Comparison of ENCODE assay signal across 9 cellular contexts in genomic region chr19:45882652-45883585, GRCh38. TPM values are rescaled to one million over a fixed set of nuclear protein-coding genes. Genes with fewer than 3 reads are reported as not detected.
DNase-seq lines count a peak whose midpoint lies in the region; ATAC-seq, FAIRE-seq and TF ChIP-seq lines count a peak whose summit lies in the region.
"Had no signal": no experiment of that assay in that cellular context is flagged by ENCODE, and none has a peak within 500 bp of the region (broad histone marks: within the 10 kb centered on the region; RNA-seq: fewer than 3 reads in every experiment).

No MANE protein-coding gene starts in this region.

- peak in 1 of 2 experiments; percentile 84; a peak in 2 of 4 replicates for TF ChIP-seq EP300 in HepG2 (IDR thresholded peaks at IDR 0.05; ENCODE audit: low read depth in 2 of 2, low read length in 2 of 2)
- peak; percentile 76; the same call in 1 of the 2 replicates for TF ChIP-seq EP300 in HepG2 (CRISPR knock-in tag; IDR thresholded peaks at IDR 0.05; ENCODE audit: borderline replicate concordance)

- BruUV-seq in HepG2 (replicated peaks; lab: Mats Ljungman, UMichigan): TSS peak; percentile 64

- H3K27me3 Mint-ChIP-seq in CD4-positive, alpha-beta T cell: peaks cover 10% of the 10 kb centered on the region
- H3K27me3 Mint-ChIP-seq in activated CD4-positive, alpha-beta T cell treated with anti-CD3 and anti-CD28 coated beads, Interleukin-2, amount 10 ng/mL, durations not matched to agents 7 days and 5 days: peaks cover 5% of the 10 kb centered on the region

- H3K27ac ChIP-seq in CD4-positive, alpha-beta T cell (ENCODE audit: low read depth, low read length): no peak overlapping the region
- H3K27ac ChIP-seq in GM23248 (no peak overlapping the region), HepG2 (ENCODE audit: extremely low read length, insufficient read depth, low read length) (peak overlapping the region; percentile 87)

- peaks cover 21% of the 10 kb centered on the region for H3K79me2 ChIP-seq in GM23248 (ENCODE audit: insufficient read depth)
- H3K79me2 ChIP-seq in HepG2 (ENCODE audit: insufficient read depth, low read length): peaks cover 15% of the 10 kb centered on the region

- POLR2A ChIA-PET in CD4-positive, alpha-beta T cell (lab: Charles Lee): interaction anchor here (0.9 to 1.5 kb wide), 2 partner anchors 112 to 114 kb away, joined by 3 to 4 read pairs; partner anchors contain the start of genes CCDC61 and SIX5
- POLR2A ChIA-PET in activated CD4-positive, alpha-beta T cell treated with anti-CD3 and anti-CD28 coated beads, Interleukin-2, amount 10 ng/mL, durations not matched to agents 7 days and 5 days (lab: Charles Lee): no interaction called here
- POLR2A ChIA-PET in HepG2 (lab: Yijun Ruan, JAX): interaction anchor here (0.8 to 10.3 kb wide), 15 partner anchors 12 to 241 kb away, joined by 3 to 388 read pairs (median 5); partner anchors contain the start of genes CCDC61, FOXA3, MYPOP and SIX5

- peak overlapping the region; percentile 65 for H3K4me2 ChIP-seq in GM23248 (ENCODE audit: unreplicated experiment)
- peak overlapping the region; percentile 94 for H3K4me2 ChIP-seq in HepG2 (ENCODE audit: low read depth, low read length)

- TF ChIP-seq POLR2A in HepG2 (IDR thresholded peaks at IDR 0.05; ENCODE audit: insufficient read depth in 1 of 2, low read depth in 2 of 2, low read length in 2 of 2): peak; percentile 70 to 91

- H3K36me3 ChIP-seq in GM23248 (ENCODE audit: low read depth) (no peaks in the 10 kb centered on the region), HepG2 (replicated peaks in 1 of 2; ENCODE audit: control insufficient read depth in 1 of 2, insufficient read depth in 2 of 2, low read length in 2 of 2) (no peaks in the 10 kb centered on the region)

- TF ChIP-seq CTCF in CD4-positive, alpha-beta T cell (IDR thresholded peaks at IDR 0.05): peak; percentile 99
- peak; percentile 97 for TF ChIP-seq CTCF in HepG2 (CRISPR knock-in tag; IDR thresholded peaks at IDR 0.05)

- H3K9me2 ChIP-seq in GM23248 (ENCODE audit: insufficient read depth): no peaks in the 10 kb centered on the region

- ATAC-seq in CD4-positive, alpha-beta T cell (ENCODE audit: poor library complexity): peak; percentile 37
- peak; percentile 57 for ATAC-seq in HepG2
- no peak for ATAC-seq in HG03469 (IDR thresholded peaks at IDR 0.05; ENCODE audit: unreplicated experiment)

- WGBS in GM23248 (ENCODE audit: low coverage in 1 of 2, low lambda C conversion rate in 2 of 2, missing lambda C conversion rate in 2 of 2), 2 experiments: 17 to 18% methylated on average over 33 to 47 of the region's 47 CpGs
- WGBS in HepG2 (ENCODE audit: low lambda C conversion rate): under 1% methylated on average over 25 of the region's 47 CpGs

- H3K36me3 Mint-ChIP-seq in CD4-positive, alpha-beta T cell (ENCODE audit: low read depth): peaks cover 18% of the 10 kb centered on the region
- peaks cover 2% of the 10 kb centered on the region for H3K36me3 Mint-ChIP-seq in activated CD4-positive, alpha-beta T cell treated with anti-CD3 and anti-CD28 coated beads, Interleukin-2, amount 10 ng/mL, durations not matched to agents 7 days and 5 days (ENCODE audit: low read depth)

- no peak overlapping the region for H3K9ac ChIP-seq in GM23248
- H3K9ac ChIP-seq in HepG2 (ENCODE audit: insufficient read depth, low read depth, low read length): peak overlapping the region; percentile 78

- peak; percentile 70 to 80 (median 76) for DNase-seq in CD4-positive, alpha-beta T cell
- DNase-seq in GM23248 (peak; percentile 95), NCI-H526 (lab: John Stamatoyannopoulos, UW) (peak; percentile 73 to 92), dermis microvascular lymphatic vessel endothelial cell (ENCODE audit: low read depth in 2 of 2) (peak; percentile 75 to 89), HepG2 (ENCODE audit: low spot score) (peak; percentile 93)
- peak; percentile 87 for DNase-seq in activated CD4-positive, alpha-beta T cell treated with anti-CD3 and anti-CD28 coated beads, Interleukin-2, amount 10 ng/mL, durations not matched to agents 7 days and 5 days
- peak; percentile 88 for DNase-seq in stimulated activated CD4-positive, alpha-beta T cell treated with anti-CD3 and anti-CD28 coated beads, Interleukin-2, amount 100 ng/mL, for 48 hours

- intact Hi-C loops in CD4-positive, alpha-beta T cell (cut with DNase I, micrococcal nuclease): loop anchor here (1.0 to 2.0 kb wide), 4 partner anchors 19 to 113 kb away; partner anchors contain the start of gene FOXA3 (in 1 of the 2)
- intact Hi-C loops in HepG2 (cut with micrococcal nuclease; ENCODE audit: unreplicated experiment): loop anchor here (1.0 kb wide), 2 partner anchors 20 to 66 kb away; partner anchors contain the start of gene SYMPK

- H3K9me3 Mint-ChIP-seq in CD4-positive, alpha-beta T cell: no peaks in the 10 kb centered on the region
- H3K9me3 Mint-ChIP-seq in activated CD4-positive, alpha-beta T cell treated with anti-CD3 and anti-CD28 coated beads, Interleukin-2, amount 10 ng/mL, durations not matched to agents 7 days and 5 days: no peaks in the 10 kb centered on the region

- peak; percentile 80 for FAIRE-seq in HepG2 (lab: Jason Lieb, UNC)
- FAIRE-seq: colon had no signal

- peak overlapping the region; percentile 46 for H3K4me3 ChIP-seq in GM23248
- H3K4me3 ChIP-seq in HepG2 (replicated peaks in 1 of 3; ENCODE audit: insufficient read depth in 1 of 3, low read depth in 2 of 3, low read length in 3 of 3): peak overlapping the region; percentile 58 to 75 (median 58)

- H4K20me1 ChIP-seq in GM23248 (ENCODE audit: insufficient read depth) (no peaks in the 10 kb centered on the region), HepG2 (ENCODE audit: insufficient read depth, low read length) (no peaks in the 10 kb centered on the region)

- no peaks in the 10 kb centered on the region for H3K27me3 ChIP-seq in CD4-positive, alpha-beta T cell (ENCODE audit: control insufficient read depth, insufficient read depth, low read length)
- H3K27me3 ChIP-seq in GM23248 (replicated peaks; ENCODE audit: insufficient read depth) (no peaks in the 10 kb centered on the region), HepG2 (ENCODE audit: control insufficient read depth in 1 of 2, insufficient read depth in 2 of 2, low read length in 2 of 2) (no peaks in the 10 kb centered on the region)

- in situ Hi-C loops in GM23248 (cut with MboI): no loop called here
- in situ Hi-C loops in HepG2 (cut with HindIII; ENCODE audit: extremely low pct_ligation_motif_present, low pct_unique_long_range_greater_than_20kb): no loop called here

- H3K4me1 ChIP-seq in GM23248 (ENCODE audit: insufficient read depth) (peaks cover 4% of the 10 kb centered on the region), HepG2 (ENCODE audit: insufficient read depth, low read length) (peaks cover 66% of the 10 kb centered on the region)

- TF ChIP-seq RAD21 in HepG2 (CRISPR knock-in tag; IDR thresholded peaks at IDR 0.05): peak; percentile 99

- peak overlapping the region; percentile 84 for H3K4me3 Mint-ChIP-seq in CD4-positive, alpha-beta T cell
- H3K4me3 Mint-ChIP-seq in activated CD4-positive, alpha-beta T cell treated with anti-CD3 and anti-CD28 coated beads, Interleukin-2, amount 10 ng/mL, durations not matched to agents 7 days and 5 days: peak overlapping the region; percentile 66

- H2AFZ ChIP-seq in GM23248 (no peak overlapping the region), HepG2 (ENCODE audit: low read length) (no peak overlapping the region)

- no peaks in the 10 kb centered on the region for H3K9me3 ChIP-seq in CD4-positive, alpha-beta T cell (ENCODE audit: control insufficient read depth, low read length)
- no peaks in the 10 kb centered on the region for H3K9me3 ChIP-seq in GM23248 (ENCODE audit: low read depth)
- no peaks in the 10 kb centered on the region for H3K9me3 ChIP-seq in HepG2 (ENCODE audit: low read length)

- H3F3A ChIP-seq in GM23248 (ENCODE audit: insufficient read depth): peaks cover 4% of the 10 kb centered on the region

- CTCF ChIA-PET in CD4-positive, alpha-beta T cell (lab: Charles Lee): interaction anchor here (0.6 to 1.9 kb wide), 3 partner anchors 19 to 593 kb away, joined by 4 to 14 read pairs (median 7); partner anchors contain the start of genes FOXA3 and SYMPK
- CTCF ChIA-PET in activated CD4-positive, alpha-beta T cell treated with anti-CD3 and anti-CD28 coated beads, Interleukin-2, amount 10 ng/mL, durations not matched to agents 7 days and 5 days (lab: Charles Lee): interaction anchor here (0.6 to 8.1 kb wide), 9 partner anchors 9 to 1824 kb away, joined by 3 to 58 read pairs (median 3); partner anchors contain the start of genes FOXA3, MYPOP, SIX5 and SYMPK
- CTCF ChIA-PET in HepG2 (lab: Yijun Ruan, JAX; ENCODE audit: low intra/inter-chr PET ratio, low total read pairs): interaction anchor here (0.6 to 5.3 kb wide), 11 partner anchors 9 to 194 kb away, joined by 3 to 263 read pairs (median 4); partner anchors contain the start of genes DMWD, FOXA3, MYPOP and SYMPK

- peaks cover 35% of the 10 kb centered on the region for H3K4me1 Mint-ChIP-seq in CD4-positive, alpha-beta T cell (ENCODE audit: low read depth)
- peaks cover 34% of the 10 kb centered on the region for H3K4me1 Mint-ChIP-seq in activated CD4-positive, alpha-beta T cell treated with anti-CD3 and anti-CD28 coated beads, Interleukin-2, amount 10 ng/mL, durations not matched to agents 7 days and 5 days

- peak overlapping the region; percentile 77 for H3K27ac Mint-ChIP-seq in CD4-positive, alpha-beta T cell
- H3K27ac Mint-ChIP-seq in activated CD4-positive, alpha-beta T cell treated with anti-CD3 and anti-CD28 coated beads, Interleukin-2, amount 10 ng/mL, durations not matched to agents 7 days and 5 days: peak overlapping the region; percentile 59

RNA-seq across cellular contexts. Expression of gene IRF2BP1, which starts 3.0 kb away (rescaled TPM):
- total RNA-seq in CD4-positive, alpha-beta T cell: 10 to 100 TPM; 21.0 to 21.6 TPM
- 39.3 and 53.8 TPM in 2 replicates for total RNA-seq in GM23248 (2014; rRNA removed; shearing (Covaris generic))
- 7.8 and 8.6 TPM in 2 replicates for polyA plus RNA-seq in GM23248 (2016; fragmentation: Nextera tagmentation; extraction: Ambion mirVana)
- 10 to 100 TPM; 17.5 to 19.1 TPM for total RNA-seq in activated CD4-positive, alpha-beta T cell treated with anti-CD3 and anti-CD28 coated beads, Interleukin-2, amount 10 ng/mL, durations not matched to agents 7 days and 5 days
- total RNA-seq in dermis microvascular lymphatic vessel endothelial cell: 14.9 and 24.5 TPM in 2 replicates
- total RNA-seq in HepG2 (2016; rRNA removed; fragmentation: Illumina TruSeq; extraction: Trizol): 9.7 and 14.3 TPM in 2 replicates
- 2.8 and 3.4 TPM in 2 replicates for total RNA-seq in HepG2 (2016; cell fraction: cytosol; rRNA removed; fragmentation: Illumina TruSeq; extraction: Trizol; ENCODE audit: low read depth)
- total RNA-seq in HepG2 (2016; cell fraction: insoluble cytoplasmic fraction; rRNA removed; fragmentation: Illumina TruSeq; extraction: Trizol): 10.5 and 13.6 TPM in 2 replicates
- total RNA-seq in HepG2 (2016; cell fraction: membrane; rRNA removed; fragmentation: Illumina TruSeq; extraction: Trizol): 8.1 and 9.5 TPM in 2 replicates
- 5.7 and 6.8 TPM in 2 replicates for total RNA-seq in HepG2 (2016; cell fraction: nucleus; rRNA removed; fragmentation: Illumina TruSeq; extraction: Trizol)
- polyA plus RNA-seq in HepG2 (2011; rRNA removed): 4.3 and 6.1 TPM in 2 replicates
- 4.2 and 8.1 TPM in 2 replicates for polyA plus RNA-seq in HepG2 (2011; cell fraction: cytosol; rRNA removed)
- polyA plus RNA-seq in HepG2 (2011; cell fraction: nucleus; rRNA removed): 6.3 and 6.9 TPM in 2 replicates
- polyA plus RNA-seq in HepG2 (2012): 6.9 and 7.1 TPM in 2 replicates
- 2.7 TPM in 2 replicates for polyA plus RNA-seq in HepG2 (2016; cell fraction: cytosol; fragmentation: Illumina TruSeq; extraction: Trizol; ENCODE audit: low read depth)
- 13.7 and 14.2 TPM in 2 replicates for polyA plus RNA-seq in HepG2 (2016; cell fraction: insoluble cytoplasmic fraction; fragmentation: Illumina TruSeq; extraction: Trizol; ENCODE audit: low read depth)
- polyA plus RNA-seq in HepG2 (2016; cell fraction: membrane; fragmentation: Illumina TruSeq; extraction: Trizol; ENCODE audit: low read depth): 5.9 and 6.5 TPM in 2 replicates
- 10.3 and 12.1 TPM in 2 replicates for polyA plus RNA-seq in HepG2 (2016; cell fraction: nucleus; fragmentation: Illumina TruSeq; extraction: Trizol; ENCODE audit: insufficient read depth, low read depth)
- 9.0 and 16.6 TPM in 2 replicates for polyA minus RNA-seq in HepG2 (2011; rRNA and poly(A)+ RNA removed; ENCODE audit: low replicate concordance)
- 10.0 and 10.9 TPM in 2 replicates for polyA minus RNA-seq in HepG2 (2011; cell fraction: cytosol; rRNA and poly(A)+ RNA removed)
- polyA minus RNA-seq in HepG2 (2011; cell fraction: nucleus; rRNA and poly(A)+ RNA removed): 5.2 and 7.0 TPM in 2 replicates

RNA-seq across cellular contexts. Expression of gene FOXA3, which starts 18.8 kb away (rescaled TPM):
- total RNA-seq in CD4-positive, alpha-beta T cell: not detected
- total RNA-seq in GM23248 (2014; rRNA removed; shearing (Covaris generic)): not detected in 2 replicates
- polyA plus RNA-seq in GM23248 (2016; fragmentation: Nextera tagmentation; extraction: Ambion mirVana): not detected in 2 replicates
- total RNA-seq in activated CD4-positive, alpha-beta T cell treated with anti-CD3 and anti-CD28 coated beads, Interleukin-2, amount 10 ng/mL, durations not matched to agents 7 days and 5 days: not detected
- 0.13 TPM in 1 of 2 replicates, not detected in the other for total RNA-seq in dermis microvascular lymphatic vessel endothelial cell
- 27.6 and 29.8 TPM in 2 replicates for total RNA-seq in HepG2 (2016; rRNA removed; fragmentation: Illumina TruSeq; extraction: Trizol)
- 18.2 and 19.5 TPM in 2 replicates for total RNA-seq in HepG2 (2016; cell fraction: cytosol; rRNA removed; fragmentation: Illumina TruSeq; extraction: Trizol; ENCODE audit: low read depth)
- 27.8 and 29.1 TPM in 2 replicates for total RNA-seq in HepG2 (2016; cell fraction: insoluble cytoplasmic fraction; rRNA removed; fragmentation: Illumina TruSeq; extraction: Trizol)
- 34.4 and 34.7 TPM in 2 replicates for total RNA-seq in HepG2 (2016; cell fraction: membrane; rRNA removed; fragmentation: Illumina TruSeq; extraction: Trizol)
- 12.7 and 14.6 TPM in 2 replicates for total RNA-seq in HepG2 (2016; cell fraction: nucleus; rRNA removed; fragmentation: Illumina TruSeq; extraction: Trizol)
- 47.6 and 61.6 TPM in 2 replicates for polyA plus RNA-seq in HepG2 (2011; rRNA removed)
- 51.9 and 75.3 TPM in 2 replicates for polyA plus RNA-seq in HepG2 (2011; cell fraction: cytosol; rRNA removed)
- polyA plus RNA-seq in HepG2 (2011; cell fraction: nucleus; rRNA removed): 17.5 and 27.3 TPM in 2 replicates
- polyA plus RNA-seq in HepG2 (2012): 16.1 and 27.5 TPM in 2 replicates
- polyA plus RNA-seq in HepG2 (2016; cell fraction: cytosol; fragmentation: Illumina TruSeq; extraction: Trizol; ENCODE audit: low read depth): 12.4 and 15.4 TPM in 2 replicates
- polyA plus RNA-seq in HepG2 (2016; cell fraction: insoluble cytoplasmic fraction; fragmentation: Illumina TruSeq; extraction: Trizol; ENCODE audit: low read depth): 32.3 and 32.7 TPM in 2 replicates
- 19.9 and 23.8 TPM in 2 replicates for polyA plus RNA-seq in HepG2 (2016; cell fraction: membrane; fragmentation: Illumina TruSeq; extraction: Trizol; ENCODE audit: low read depth)
- 23.8 and 24.4 TPM in 2 replicates for polyA plus RNA-seq in HepG2 (2016; cell fraction: nucleus; fragmentation: Illumina TruSeq; extraction: Trizol; ENCODE audit: insufficient read depth, low read depth)
- 0.42 and 103 TPM in 2 replicates for polyA minus RNA-seq in HepG2 (2011; rRNA and poly(A)+ RNA removed; ENCODE audit: low replicate concordance)
- polyA minus RNA-seq in HepG2 (2011; cell fraction: cytosol; rRNA and poly(A)+ RNA removed): 27.8 and 30.5 TPM in 2 replicates
- polyA minus RNA-seq in HepG2 (2011; cell fraction: nucleus; rRNA and poly(A)+ RNA removed): 7.2 and 12.8 TPM in 2 replicates

RNA-seq across cellular contexts. Expression of gene MYPOP, which starts 19.5 kb away (rescaled TPM):
- total RNA-seq in CD4-positive, alpha-beta T cell: 1 to 10 TPM; 4.1 to 4.7 TPM
- total RNA-seq in GM23248 (2014; rRNA removed; shearing (Covaris generic)): 3.5 and 7.7 TPM in 2 replicates
- polyA plus RNA-seq in GM23248 (2016; fragmentation: Nextera tagmentation; extraction: Ambion mirVana) (1.2 and 1.6 TPM in 2 replicates), HepG2 (2011; rRNA removed) (2.2 and 2.3 TPM in 2 replicates)
- total RNA-seq in activated CD4-positive, alpha-beta T cell treated with anti-CD3 and anti-CD28 coated beads, Interleukin-2, amount 10 ng/mL, durations not matched to agents 7 days and 5 days: 10 to 100 TPM in 1 of 2 experiments, 1 to 10 TPM in 1; 9.7 to 11.4 TPM
- total RNA-seq in dermis microvascular lymphatic vessel endothelial cell (0.64 and 1.8 TPM in 2 replicates), HepG2 (2016; rRNA removed; fragmentation: Illumina TruSeq; extraction: Trizol) (2.7 TPM in 2 replicates)
- 4.3 and 5.1 TPM in 2 replicates for total RNA-seq in HepG2 (2016; cell fraction: cytosol; rRNA removed; fragmentation: Illumina TruSeq; extraction: Trizol; ENCODE audit: low read depth)
- 1.9 and 2.9 TPM in 2 replicates for total RNA-seq in HepG2 (2016; cell fraction: insoluble cytoplasmic fraction; rRNA removed; fragmentation: Illumina TruSeq; extraction: Trizol)
- 9.0 and 9.5 TPM in 2 replicates for total RNA-seq in HepG2 (2016; cell fraction: membrane; rRNA removed; fragmentation: Illumina TruSeq; extraction: Trizol)
- 2.3 and 2.8 TPM in 2 replicates for total RNA-seq in HepG2 (2016; cell fraction: nucleus; rRNA removed; fragmentation: Illumina TruSeq; extraction: Trizol)
- 1.5 and 1.6 TPM in 2 replicates for polyA plus RNA-seq in HepG2 (2011; cell fraction: cytosol; rRNA removed)
- 5.0 and 5.9 TPM in 2 replicates for polyA plus RNA-seq in HepG2 (2011; cell fraction: nucleus; rRNA removed)
- 5.1 and 6.0 TPM in 2 replicates for polyA plus RNA-seq in HepG2 (2012)
- 21.8 and 22.7 TPM in 2 replicates for polyA plus RNA-seq in HepG2 (2016; cell fraction: cytosol; fragmentation: Illumina TruSeq; extraction: Trizol; ENCODE audit: low read depth)
- 6.5 and 9.2 TPM in 2 replicates for polyA plus RNA-seq in HepG2 (2016; cell fraction: insoluble cytoplasmic fraction; fragmentation: Illumina TruSeq; extraction: Trizol; ENCODE audit: low read depth)
- 27.3 and 32.0 TPM in 2 replicates for polyA plus RNA-seq in HepG2 (2016; cell fraction: membrane; fragmentation: Illumina TruSeq; extraction: Trizol; ENCODE audit: low read depth)
- polyA plus RNA-seq in HepG2 (2016; cell fraction: nucleus; fragmentation: Illumina TruSeq; extraction: Trizol; ENCODE audit: insufficient read depth, low read depth): 16.7 and 17.0 TPM in 2 replicates
- 0.23 and 1.9 TPM in 2 replicates for polyA minus RNA-seq in HepG2 (2011; rRNA and poly(A)+ RNA removed; ENCODE audit: low replicate concordance)
- 2.7 and 2.8 TPM in 2 replicates for polyA minus RNA-seq in HepG2 (2011; cell fraction: cytosol; rRNA and poly(A)+ RNA removed)
- 2.4 TPM in 2 replicates for polyA minus RNA-seq in HepG2 (2011; cell fraction: nucleus; rRNA and poly(A)+ RNA removed)

RNA-seq across cellular contexts. Expression of gene SYMPK, which starts 20.0 kb away (rescaled TPM):
- total RNA-seq in CD4-positive, alpha-beta T cell: 10 to 100 TPM; 63.3 to 65.0 TPM
- 28.1 and 81.4 TPM in 2 replicates for total RNA-seq in GM23248 (2014; rRNA removed; shearing (Covaris generic))
- 14.8 and 17.8 TPM in 2 replicates for polyA plus RNA-seq in GM23248 (2016; fragmentation: Nextera tagmentation; extraction: Ambion mirVana)
- 10 to 100 TPM; 91.0 to 98.0 TPM for total RNA-seq in activated CD4-positive, alpha-beta T cell treated with anti-CD3 and anti-CD28 coated beads, Interleukin-2, amount 10 ng/mL, durations not matched to agents 7 days and 5 days
- 22.1 and 35.3 TPM in 2 replicates for total RNA-seq in dermis microvascular lymphatic vessel endothelial cell
- total RNA-seq in HepG2 (2016; rRNA removed; fragmentation: Illumina TruSeq; extraction: Trizol): 19.9 and 21.9 TPM in 2 replicates
- 9.2 and 10.2 TPM in 2 replicates for total RNA-seq in HepG2 (2016; cell fraction: cytosol; rRNA removed; fragmentation: Illumina TruSeq; extraction: Trizol; ENCODE audit: low read depth)
- total RNA-seq in HepG2 (2016; cell fraction: insoluble cytoplasmic fraction; rRNA removed; fragmentation: Illumina TruSeq; extraction: Trizol): 17.2 and 21.4 TPM in 2 replicates
- 13.2 and 15.6 TPM in 2 replicates for total RNA-seq in HepG2 (2016; cell fraction: membrane; rRNA removed; fragmentation: Illumina TruSeq; extraction: Trizol)
- total RNA-seq in HepG2 (2016; cell fraction: nucleus; rRNA removed; fragmentation: Illumina TruSeq; extraction: Trizol): 25.6 and 28.5 TPM in 2 replicates
- 55.7 and 67.8 TPM in 2 replicates for polyA plus RNA-seq in HepG2 (2011; rRNA removed)
- polyA plus RNA-seq in HepG2 (2011; cell fraction: cytosol; rRNA removed): 29.9 and 41.2 TPM in 2 replicates
- 174 and 217 TPM in 2 replicates for polyA plus RNA-seq in HepG2 (2011; cell fraction: nucleus; rRNA removed)
- polyA plus RNA-seq in HepG2 (2012): 38.1 and 46.9 TPM in 2 replicates
- polyA plus RNA-seq in HepG2 (2016; cell fraction: cytosol; fragmentation: Illumina TruSeq; extraction: Trizol; ENCODE audit: low read depth): 5.0 and 6.1 TPM in 2 replicates
- polyA plus RNA-seq in HepG2 (2016; cell fraction: insoluble cytoplasmic fraction; fragmentation: Illumina TruSeq; extraction: Trizol; ENCODE audit: low read depth): 26.5 and 39.8 TPM in 2 replicates
- polyA plus RNA-seq in HepG2 (2016; cell fraction: membrane; fragmentation: Illumina TruSeq; extraction: Trizol; ENCODE audit: low read depth): 10.4 and 10.6 TPM in 2 replicates
- polyA plus RNA-seq in HepG2 (2016; cell fraction: nucleus; fragmentation: Illumina TruSeq; extraction: Trizol; ENCODE audit: insufficient read depth, low read depth): 86.7 and 87.3 TPM in 2 replicates
- polyA minus RNA-seq in HepG2 (2011; rRNA and poly(A)+ RNA removed; ENCODE audit: low replicate concordance): 90.3 and 124 TPM in 2 replicates
- 40.3 and 51.8 TPM in 2 replicates for polyA minus RNA-seq in HepG2 (2011; cell fraction: cytosol; rRNA and poly(A)+ RNA removed)
- polyA minus RNA-seq in HepG2 (2011; cell fraction: nucleus; rRNA and poly(A)+ RNA removed): 40.8 and 43.1 TPM in 2 replicates

RNA-seq across cellular contexts. Expression of gene NANOS2, which starts 31.7 kb away (rescaled TPM):
- not detected for total RNA-seq in CD4-positive, alpha-beta T cell
- not detected in 2 replicates for total RNA-seq in GM23248 (2014; rRNA removed; shearing (Covaris generic))
- polyA plus RNA-seq in GM23248 (2016; fragmentation: Nextera tagmentation; extraction: Ambion mirVana): not detected in 2 replicates
- total RNA-seq in activated CD4-positive, alpha-beta T cell treated with anti-CD3 and anti-CD28 coated beads, Interleukin-2, amount 10 ng/mL, durations not matched to agents 7 days and 5 days: not detected
- total RNA-seq in dermis microvascular lymphatic vessel endothelial cell: not detected in 2 replicates
- total RNA-seq in HepG2 (2016; rRNA removed; fragmentation: Illumina TruSeq; extraction: Trizol): not detected in 2 replicates
- total RNA-seq in HepG2 (2016; cell fraction: cytosol; rRNA removed; fragmentation: Illumina TruSeq; extraction: Trizol; ENCODE audit: low read depth): not detected in 2 replicates
- not detected in 2 replicates for total RNA-seq in HepG2 (2016; cell fraction: insoluble cytoplasmic fraction; rRNA removed; fragmentation: Illumina TruSeq; extraction: Trizol)
- not detected in 2 replicates for total RNA-seq in HepG2 (2016; cell fraction: membrane; rRNA removed; fragmentation: Illumina TruSeq; extraction: Trizol)
- not detected in 2 replicates for total RNA-seq in HepG2 (2016; cell fraction: nucleus; rRNA removed; fragmentation: Illumina TruSeq; extraction: Trizol)
- polyA plus RNA-seq in HepG2 (2011; rRNA removed): not detected in 2 replicates
- not detected in 2 replicates for polyA plus RNA-seq in HepG2 (2011; cell fraction: cytosol; rRNA removed)
- 0.07 TPM in 1 of 2 replicates, not detected in the other for polyA plus RNA-seq in HepG2 (2011; cell fraction: nucleus; rRNA removed)
- not detected in 2 replicates for polyA plus RNA-seq in HepG2 (2012)
- not detected in 2 replicates for polyA plus RNA-seq in HepG2 (2016; cell fraction: cytosol; fragmentation: Illumina TruSeq; extraction: Trizol; ENCODE audit: low read depth)
- not detected in 2 replicates for polyA plus RNA-seq in HepG2 (2016; cell fraction: insoluble cytoplasmic fraction; fragmentation: Illumina TruSeq; extraction: Trizol; ENCODE audit: low read depth)
- polyA plus RNA-seq in HepG2 (2016; cell fraction: membrane; fragmentation: Illumina TruSeq; extraction: Trizol; ENCODE audit: low read depth): not detected in 2 replicates
- not detected in 2 replicates for polyA plus RNA-seq in HepG2 (2016; cell fraction: nucleus; fragmentation: Illumina TruSeq; extraction: Trizol; ENCODE audit: insufficient read depth, low read depth)
- polyA minus RNA-seq in HepG2 (2011; rRNA and poly(A)+ RNA removed; ENCODE audit: low replicate concordance): not detected in 2 replicates
- not detected in 2 replicates for polyA minus RNA-seq in HepG2 (2011; cell fraction: cytosol; rRNA and poly(A)+ RNA removed)
- polyA minus RNA-seq in HepG2 (2011; cell fraction: nucleus; rRNA and poly(A)+ RNA removed): not detected in 2 replicates

Comparison
In these comparisons a context has a peak if more than half of its experiments do, and no peak if none do; other contexts are left out.
1. RNA of gene FOXA3, which starts 18.8 kb away (total RNA-seq): 12.7 to 34.7 TPM in HepG2; not detected in activated CD4-positive, alpha-beta T cell treated with anti-CD3 and anti-CD28 coated beads, Interleukin-2, amount 10 ng/mL, durations not matched to agents 7 days and 5 days, not detected in CD4-positive, alpha-beta T cell, not detected in GM23248 and 0.13 TPM in dermis microvascular lymphatic vessel endothelial cell; every median in the first group is over 10 times any median in the second.
2. Peak in every context shown above with its lines, with median percentiles within 50 percentile points of each other: DNase-seq.